In the genomic region with DNA sequence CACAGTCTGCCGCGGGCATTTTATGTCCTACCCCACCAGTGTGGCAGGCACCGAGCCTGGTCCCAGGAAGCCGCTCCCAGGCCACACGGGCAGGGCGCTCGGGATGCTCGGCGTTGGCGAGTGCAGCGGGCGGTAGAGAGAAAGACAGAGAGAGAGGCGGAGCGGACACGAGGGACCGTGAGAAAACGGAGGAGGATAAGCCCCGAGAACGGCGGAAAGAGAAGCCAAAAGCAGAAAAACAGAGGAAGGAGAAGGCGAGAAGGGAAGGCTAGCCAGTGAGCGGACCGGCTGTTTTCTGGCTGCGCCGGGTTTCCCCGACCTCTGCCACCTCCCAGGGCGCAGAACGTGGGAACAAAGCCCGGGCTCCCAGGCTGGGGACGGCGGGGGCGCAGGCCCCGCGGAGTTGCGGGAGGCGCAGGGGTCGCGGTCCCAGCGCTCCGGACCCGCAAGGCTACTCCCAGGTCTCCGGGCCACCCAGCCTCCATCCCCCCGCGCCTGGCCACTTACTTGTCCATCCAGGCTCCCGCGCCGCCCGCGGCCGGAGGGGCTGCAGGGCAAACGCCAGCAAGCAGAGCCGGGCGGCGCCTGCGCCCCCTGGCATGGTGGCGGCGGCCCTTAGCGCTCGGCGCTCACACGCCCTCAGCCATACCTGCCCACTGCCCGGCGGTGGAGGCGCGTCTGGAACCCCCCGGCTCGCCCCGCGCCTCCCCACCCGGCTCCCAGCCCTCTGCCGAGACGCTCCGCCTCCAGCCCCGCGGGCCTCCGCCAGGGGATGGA, we compare ENCODE assay signal across 8 cellular contexts. TPM values are rescaled to one million over a fixed set of nuclear protein-coding genes. Genes with fewer than 3 reads are reported as not detected.
DNase-seq lines count a peak whose midpoint lies in the region; ATAC-seq lines count a peak whose summit lies in the region.

ADAM19 (minus strand) TSS at position 680 of the 777 bp plus-strand sequence; CDS start at position 601, 79 bp downstream.

- peak within 1 kb of the TSS; percentile 86 for H3K4me2 ChIP-seq in BLaER1

- POLR2A ChIA-PET in naive thymus-derived CD4-positive, alpha-beta T cell (lab: Charles Lee) = no interaction called here

- H3K4me3 ChIP-seq in BLaER1 = peak within 1 kb of the TSS; percentile 87
- peak within 1 kb of the TSS; percentile 45 for H3K4me3 ChIP-seq in naive thymus-derived CD4-positive, alpha-beta T cell (ENCODE audit: low read length)

- H3K9me3 Mint-ChIP-seq in naive thymus-derived CD4-positive, alpha-beta T cell = no peaks in the 10 kb centered on the region

- peak; percentile 79 for DNase-seq in NCI-H345 (lab: John Stamatoyannopoulos, UW)
- DNase-seq in activated T-cell treated with anti-CD3 and anti-CD28 coated beads for 24 hours (ENCODE audit: low read depth) = peak; percentile 40
- DNase-seq in fibroblast of gingiva (ENCODE audit: low read depth) = peak; percentile 19
- peak in 7 of 9 donors; percentile 7 to 72 (median 16) for DNase-seq in naive thymus-derived CD4-positive, alpha-beta T cell
- DNase-seq in ureter (ENCODE audit: low spot score) = no peak

- peaks cover 0 to 53% (median 0%) of the 10 kb centered on the region in 5 donors for H3K36me3 Mint-ChIP-seq in naive thymus-derived CD4-positive, alpha-beta T cell

- peak within 1 kb of the TSS; percentile 64 for H3K9ac ChIP-seq in BLaER1

- H4K20me1 ChIP-seq in BLaER1 = no peaks in the 10 kb centered on the region

- no peaks in the 10 kb centered on the region for H3K9me3 ChIP-seq in BLaER1
- H3K9me3 ChIP-seq in naive thymus-derived CD4-positive, alpha-beta T cell (ENCODE audit: control insufficient read depth in 2 of 3, low read length in 3 of 3) = no peaks in the 10 kb centered on the region

- ATAC-seq in GM21526 (IDR thresholded peaks at IDR 0.05; ENCODE audit: low FRiP score, unreplicated experiment) (peak; percentile 38), GM18520 (IDR thresholded peaks at IDR 0.05; ENCODE audit: unreplicated experiment) (no peak)
- peak; percentile 68 for ATAC-seq in naive thymus-derived CD4-positive, alpha-beta T cell

- intact Hi-C loops in naive thymus-derived CD4-positive, alpha-beta T cell (cut with micrococcal nuclease) = loop anchor here in 1 of 2 donors (1.0 to 2.0 kb wide), 2 partner anchors 28 to 96 kb away; partner anchors contain the start of gene C5orf52

- H3K27ac Mint-ChIP-seq in naive thymus-derived CD4-positive, alpha-beta T cell = peak within 1 kb of the TSS in 5 of 9 donors; percentile 2 to 92 (median 65)

- CTCF ChIA-PET in naive thymus-derived CD4-positive, alpha-beta T cell (lab: Charles Lee) = no interaction called here

- peaks cover 0 to 14% (median 11%) of the 10 kb centered on the region in 5 donors for H3K27me3 Mint-ChIP-seq in naive thymus-derived CD4-positive, alpha-beta T cell

- H3K4me1 ChIP-seq in BLaER1 = peaks cover 38% of the 10 kb centered on the region
- H3K4me1 ChIP-seq in naive thymus-derived CD4-positive, alpha-beta T cell (ENCODE audit: control insufficient read depth in 2 of 2, insufficient read depth in 2 of 2, low read length in 2 of 2) = peaks cover 11% of the 10 kb centered on the region in 2 donors

- H3K4me1 Mint-ChIP-seq in naive thymus-derived CD4-positive, alpha-beta T cell = peaks cover 16 to 71% (median 24%) of the 10 kb centered on the region in 7 donors

- peak within 1 kb of the TSS; percentile 55; the same call in 1 of the 2 replicates for H3K27ac ChIP-seq in BLaER1
- no peak within 1 kb of the TSS for H3K27ac ChIP-seq in naive thymus-derived CD4-positive, alpha-beta T cell (ENCODE audit: low read depth, low read length)

- no peaks in the 10 kb centered on the region for H3K36me3 ChIP-seq in BLaER1
- no peaks in the 10 kb centered on the region for H3K36me3 ChIP-seq in naive thymus-derived CD4-positive, alpha-beta T cell (ENCODE audit: control insufficient read depth in 2 of 3, insufficient read depth in 3 of 3, low read length in 3 of 3)

- peaks cover 16% of the 10 kb centered on the region for H3K27me3 ChIP-seq in BLaER1
- H3K27me3 ChIP-seq in naive thymus-derived CD4-positive, alpha-beta T cell (ENCODE audit: control insufficient read depth in 2 of 2, insufficient read depth in 2 of 2, low read length in 2 of 2) = no peaks in the 10 kb centered on the region

- peak within 1 kb of the TSS; percentile 85 to 99 (median 94) for H3K4me3 Mint-ChIP-seq in naive thymus-derived CD4-positive, alpha-beta T cell

RNA-seq across cellular contexts. Expression of gene ADAM19, which starts in this region (rescaled TPM):
- total RNA-seq in naive thymus-derived CD4-positive, alpha-beta T cell = 100 to 1,000 TPM in 1 of 5 experiments, 10 to 100 TPM in 1, 1 to 10 TPM in 1, under 1 TPM in 2; 0.81 to 410 (median 7.3) TPM
- under 1 TPM; 0.10 to 0.11 TPM for polyA plus RNA-seq in naive thymus-derived CD4-positive, alpha-beta T cell
- total RNA-seq in ureter = 17.4 TPM
